In the genomic region with DNA sequence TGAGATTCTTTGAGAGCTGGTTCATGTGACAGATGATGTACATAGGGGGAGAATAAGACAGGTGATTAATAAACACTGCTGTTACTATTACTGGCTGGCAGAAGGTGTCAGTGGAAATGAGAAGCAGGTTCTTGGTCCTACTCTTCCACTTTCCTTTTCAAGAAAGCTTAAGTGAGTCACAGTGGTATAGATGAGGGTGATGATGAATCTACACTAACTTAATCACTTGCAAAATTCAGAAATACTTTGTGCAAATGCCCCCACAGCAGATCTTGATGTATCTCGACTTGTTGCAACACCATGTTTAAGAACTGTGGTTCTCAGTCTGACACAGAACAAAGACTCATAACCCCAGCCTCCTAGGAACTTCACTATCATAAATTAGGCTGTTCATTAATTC, we compare ENCODE assay signal across 9 cellular contexts. TPM values are rescaled to one million over a fixed set of nuclear protein-coding genes. Genes with fewer than 3 reads are reported as not detected.
DNase-seq lines count a peak whose midpoint lies in the region; ATAC-seq and TF ChIP-seq lines count a peak whose summit lies in the region.
"Had no signal": no experiment of that assay in that cellular context is flagged by ENCODE, and none has a peak within 500 bp of the region (broad histone marks: within the 10 kb centered on the region; RNA-seq: fewer than 3 reads in every experiment).

No MANE protein-coding gene starts in this region.

- ATAC-seq in HG03064 (IDR thresholded peaks at IDR 0.05; ENCODE audit: low read depth, unreplicated experiment): peak; percentile 55

- no peak for TF ChIP-seq POLR2A in stomach (IDR thresholded peaks at IDR 0.05)

- peaks cover 2% of the 10 kb centered on the region for H3K9me3 Mint-ChIP-seq in activated CD4-positive, alpha-beta memory T cell treated with anti-CD3 and anti-CD28 coated beads, Interleukin-2, amount 10 ng/mL, durations not matched to agents 7 days and 5 days
- peaks cover 7% of the 10 kb centered on the region for H3K9me3 Mint-ChIP-seq in osteocyte (ENCODE audit: unreplicated experiment)

- H3K27ac Mint-ChIP-seq in activated CD4-positive, alpha-beta memory T cell treated with anti-CD3 and anti-CD28 coated beads, Interleukin-2, amount 10 ng/mL, durations not matched to agents 7 days and 5 days: peak overlapping the region; percentile 16
- no peak overlapping the region for H3K27ac Mint-ChIP-seq in osteocyte (ENCODE audit: unreplicated experiment)

- no peaks in the 10 kb centered on the region for H3K27me3 ChIP-seq in stomach

- H3K27me3 Mint-ChIP-seq in activated CD4-positive, alpha-beta memory T cell treated with anti-CD3 and anti-CD28 coated beads, Interleukin-2, amount 10 ng/mL, durations not matched to agents 7 days and 5 days: no peaks in the 10 kb centered on the region
- no peaks in the 10 kb centered on the region for H3K27me3 Mint-ChIP-seq in osteocyte (ENCODE audit: unreplicated experiment)

- H3K27ac ChIP-seq in stomach: peak overlapping the region in 3 of 5 donors; percentile 53 to 77 (median 67)

- H3K4me1 ChIP-seq in stomach: peaks cover 27 to 55% (median 49%) of the 10 kb centered on the region in 4 donors

- peaks cover 10% of the 10 kb centered on the region for H3K36me3 Mint-ChIP-seq in activated CD4-positive, alpha-beta memory T cell treated with anti-CD3 and anti-CD28 coated beads, Interleukin-2, amount 10 ng/mL, durations not matched to agents 7 days and 5 days (ENCODE audit: low read depth)
- no peaks in the 10 kb centered on the region for H3K36me3 Mint-ChIP-seq in osteocyte (ENCODE audit: unreplicated experiment)

- DNase-seq in stimulated activated CD4-positive, alpha-beta T cell treated with anti-CD3 and anti-CD28 coated beads, Interleukin-1b, Interleukin-23, amount 100 ng/mL, for 48 hours: peak; percentile 42
- DNase-seq in stimulated activated CD4-positive, alpha-beta T cell treated with anti-CD3 and anti-CD28 coated beads, Interleukin-4, amount 100 ng/mL, for 1 hour: no peak
- no peak for DNase-seq in activated CD4-positive, alpha-beta memory T cell treated with anti-CD3 and anti-CD28 coated beads, Interleukin-2, amount 10 ng/mL, durations not matched to agents 7 days and 5 days
- DNase-seq in stomach (no peak), osteocyte (ENCODE audit: extremely low spot score, unreplicated experiment) (no peak), NCI-H2196 (lab: John Stamatoyannopoulos, UW; ENCODE audit: unreplicated experiment) (no peak), NCI-H526 (lab: John Stamatoyannopoulos, UW) (no peak)
- DNase-seq: amygdala had no signal

- H3K9me3 ChIP-seq in stomach: no peaks in the 10 kb centered on the region

- no peaks in the 10 kb centered on the region for H3K36me3 ChIP-seq in stomach

- no peak overlapping the region for H3K4me3 Mint-ChIP-seq in activated CD4-positive, alpha-beta memory T cell treated with anti-CD3 and anti-CD28 coated beads, Interleukin-2, amount 10 ng/mL, durations not matched to agents 7 days and 5 days
- no peak overlapping the region for H3K4me3 Mint-ChIP-seq in osteocyte (ENCODE audit: unreplicated experiment)

- WGBS in stomach, 5 donors: 64 to 91% (median 69%) methylated on average over 1 of the region's 1 CpG

- POLR2A ChIA-PET in activated CD4-positive, alpha-beta memory T cell treated with anti-CD3 and anti-CD28 coated beads, Interleukin-2, amount 10 ng/mL, durations not matched to agents 7 days and 5 days (lab: Charles Lee): interaction anchor here (1.0 to 4.0 kb wide), 2 partner anchors 12 to 100 kb away, joined by 3 to 21 read pairs; no protein-coding TSS in a partner anchor

- TF ChIP-seq CTCF in stomach (IDR thresholded peaks at IDR 0.05) (no peak), osteocyte (IDR thresholded peaks at IDR 0.05) (no peak)

- CTCF ChIA-PET in activated CD4-positive, alpha-beta memory T cell treated with anti-CD3 and anti-CD28 coated beads, Interleukin-2, amount 10 ng/mL, durations not matched to agents 7 days and 5 days (lab: Charles Lee): interaction anchor here (2.0 to 4.9 kb wide), 3 partner anchors 11 to 21 kb away, joined by 4 to 30 read pairs (median 10); no protein-coding TSS in a partner anchor

- H3K4me1 Mint-ChIP-seq in activated CD4-positive, alpha-beta memory T cell treated with anti-CD3 and anti-CD28 coated beads, Interleukin-2, amount 10 ng/mL, durations not matched to agents 7 days and 5 days: peaks cover 46% of the 10 kb centered on the region
- no peaks in the 10 kb centered on the region for H3K4me1 Mint-ChIP-seq in osteocyte (ENCODE audit: unreplicated experiment)

- intact Hi-C loops in stomach (cut with DNase I; ENCODE audit: low total_unique reads): no loop called here

- no peak for TF ChIP-seq EP300 in stomach (IDR thresholded peaks at IDR 0.05)

- no peak overlapping the region for H3K4me3 ChIP-seq in stomach

RNA-seq across cellular contexts. Expression of gene MGAT5, which starts 35.9 kb away (rescaled TPM):
- 10 to 100 TPM; 44.5 to 44.9 TPM for total RNA-seq in activated CD4-positive, alpha-beta memory T cell treated with anti-CD3 and anti-CD28 coated beads, Interleukin-2, amount 10 ng/mL, durations not matched to agents 7 days and 5 days
- total RNA-seq in stomach (100 to 1,000 TPM in 1 of 5 donors, 10 to 100 TPM in 4; 35.0 to 125 (median 75.8) TPM), osteocyte (22.6 and 23.8 TPM in 2 replicates)
- 1 to 10 TPM; 3.9 to 5.4 (median 4.4) TPM for polyA plus RNA-seq in stomach
